Comparison of ENCODE assay signal across 9 cellular contexts in the genomic region with DNA sequence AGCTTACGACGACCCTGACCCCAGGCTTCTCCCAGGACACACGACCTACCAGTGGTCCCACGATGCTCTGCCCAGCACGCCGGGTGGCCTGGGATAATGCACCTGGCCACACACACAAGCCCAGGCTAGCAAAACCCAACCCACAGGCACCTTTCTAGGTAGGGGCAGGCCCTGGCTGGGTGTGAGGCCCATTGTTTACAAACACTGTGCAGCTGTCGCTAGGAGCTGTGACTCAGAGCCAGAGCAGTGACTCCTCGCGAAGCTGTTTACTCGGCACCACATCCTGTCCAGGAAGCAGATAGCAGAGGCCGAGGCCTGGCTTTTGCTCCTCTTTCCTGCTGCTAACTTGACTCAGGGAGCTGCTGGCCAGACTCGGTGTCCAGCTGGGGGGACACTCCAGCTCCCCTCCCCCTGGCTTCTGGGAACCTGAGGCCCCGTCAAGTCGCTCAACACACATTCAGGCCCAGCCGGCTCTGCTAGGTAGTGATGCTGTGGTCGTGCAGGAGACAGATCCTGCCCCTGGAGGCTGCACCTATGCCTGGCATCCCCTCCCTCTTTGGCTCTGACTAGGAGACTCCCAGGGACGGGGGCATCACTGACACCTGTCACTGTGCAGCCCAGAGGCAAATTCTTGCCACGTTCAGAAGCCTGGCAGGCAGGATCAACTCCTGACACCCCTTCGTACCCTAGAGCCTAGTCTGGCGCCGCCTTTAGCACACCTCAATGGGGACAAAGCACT. TPM values are rescaled to one million over a fixed set of nuclear protein-coding genes. Genes with fewer than 3 reads are reported as not detected.
A peak's percentile ranks its signal among the peaks of the same experiment; 100 is the strongest.
DNase-seq lines count a peak whose midpoint lies in the region; ATAC-seq, FAIRE-seq and TF ChIP-seq lines count a peak whose summit lies in the region.
"Had no signal": no experiment of that assay in that cellular context is flagged by ENCODE, and none has a peak within 500 bp of the region (broad histone marks: within the 10 kb centered on the region; RNA-seq: fewer than 3 reads in every experiment).

No MANE protein-coding gene starts in this region.

- no peak overlapping the region for H3K4me3 ChIP-seq in Caco-2 (ENCODE audit: low read depth, low read length)
- H3K4me3 ChIP-seq in osteoblast (ENCODE audit: insufficient read depth, low read length) = no peak overlapping the region
- no peak overlapping the region for H3K4me3 ChIP-seq in thymus (ENCODE audit: low read length)

- H3K4me3 Mint-ChIP-seq in Caco-2 (ENCODE audit: unreplicated experiment) = no peak overlapping the region

- no peak for FAIRE-seq in HTR-8/SVneo (lab: Jason Lieb, UNC)
- FAIRE-seq: endometrium had no signal

- peaks cover 60% of the 10 kb centered on the region for H4K20me1 ChIP-seq in osteoblast (ENCODE audit: insufficient read depth, low read length)

- peaks cover 5% of the 10 kb centered on the region for H3K36me3 Mint-ChIP-seq in Caco-2 (ENCODE audit: insufficient read depth, unreplicated experiment)

- H3K4me2 ChIP-seq in osteoblast (ENCODE audit: insufficient read depth, low read length) = peak overlapping the region; percentile 34

- H3K79me2 ChIP-seq in osteoblast (ENCODE audit: insufficient read depth, low read length) = peaks cover 2% of the 10 kb centered on the region

- CTCF ChIA-PET in Caco-2 (lab: Charles Lee) (interaction anchor here (1.1 to 1.5 kb wide), 2 partner anchors 11 to 13 kb away, joined by 3 to 14 read pairs; no protein-coding TSS in a partner anchor), RWPE1 (lab: Yijun Ruan, JAX) (interaction anchor here (0.5 to 2.6 kb wide), 8 partner anchors 10 to 32 kb away, joined by 3 to 23 read pairs (median 4); no protein-coding TSS in a partner anchor)

- H3K9me3 ChIP-seq in Caco-2 = no peaks in the 10 kb centered on the region
- H3K9me3 ChIP-seq in osteoblast (ENCODE audit: low read depth, low read length) = no peaks in the 10 kb centered on the region
- no peaks in the 10 kb centered on the region for H3K9me3 ChIP-seq in thymus (ENCODE audit: control insufficient read depth)

- no peaks in the 10 kb centered on the region for H3K27me3 ChIP-seq in Caco-2 (replicated peaks; ENCODE audit: control insufficient read depth, insufficient read depth, low read length)
- H3K27me3 ChIP-seq in osteoblast (ENCODE audit: insufficient read depth, low read length) = peaks cover 8% of the 10 kb centered on the region
- H3K27me3 ChIP-seq in thymus (ENCODE audit: control insufficient read depth, insufficient read depth) = no peaks in the 10 kb centered on the region

- H3K9me3 Mint-ChIP-seq in Caco-2 (ENCODE audit: unreplicated experiment) = no peaks in the 10 kb centered on the region

- no TSS peak for BruUV-seq in Caco-2 (replicated peaks; lab: Mats Ljungman, UMichigan)

- DNase-seq in Caco-2 (peak; percentile 77 to 81), HTR-8/SVneo (ENCODE audit: insufficient read length, low spot score) (peak; percentile 94), RWPE1 (ENCODE audit: low spot score) (peak; percentile 99), foreskin melanocyte (peak; percentile 91), osteoblast (ENCODE audit: insufficient read length, low spot score, missing footprints) (peak; percentile 100)
- peak; percentile 83 for DNase-seq in activated gamma-delta T cell treated with anti-CD3 and anti-CD28 coated beads, Interleukin-2, amount 50 U/mL, for 16 hours (ENCODE audit: low read depth)

- no peaks in the 10 kb centered on the region for H3K27me3 Mint-ChIP-seq in Caco-2 (ENCODE audit: insufficient read depth, unreplicated experiment)

- peak; percentile 77 for ATAC-seq in GM21381 (IDR thresholded peaks at IDR 0.05; ENCODE audit: unreplicated experiment)

- H3K27ac ChIP-seq in RWPE1 = peak overlapping the region; percentile 95
- peak overlapping the region; percentile 80 for H3K27ac ChIP-seq in osteoblast (ENCODE audit: low read depth, low read length)
- H3K27ac ChIP-seq in thymus (ENCODE audit: low read depth) = peak overlapping the region; percentile 91

- H2AFZ ChIP-seq in osteoblast (ENCODE audit: low read length) = no peak overlapping the region

- intact Hi-C loops in Caco-2 (cut with micrococcal nuclease; ENCODE audit: unreplicated experiment) = no loop called here

- peak overlapping the region; percentile 92 for H3K27ac Mint-ChIP-seq in Caco-2 (ENCODE audit: unreplicated experiment)

- H3K4me1 Mint-ChIP-seq in Caco-2 (ENCODE audit: low read depth, unreplicated experiment) = peaks cover 7% of the 10 kb centered on the region

- no peak for TF ChIP-seq CTCF in Caco-2 (IDR thresholded peaks at IDR 0.05; ENCODE audit: insufficient read depth in 1 of 2, low read depth in 1 of 2, low read length in 1 of 2, severe bottlenecking in 1 of 2, unreplicated experiment in 1 of 2)
- no peak for TF ChIP-seq CTCF in RWPE1 (conservative IDR thresholded peaks at IDR 0.05; ENCODE audit: low read depth)
- no peak for TF ChIP-seq CTCF in osteoblast (IDR thresholded peaks at IDR 0.05; ENCODE audit: extremely low read depth, low read depth, low read length)

- POLR2A ChIA-PET in Caco-2 (lab: Charles Lee) = interaction anchor here (0.5 to 1.1 kb wide), 3 partner anchors 15 to 107 kb away, joined by 3 to 5 read pairs (median 5); a partner anchor contains a TSS
- POLR2A ChIA-PET in RWPE1 (lab: Yijun Ruan, JAX; ENCODE audit: low non-redundant PET) = interaction anchor here (1.0 kb wide), 1 partner anchor 14 kb away, joined by 3 read pairs; no protein-coding TSS in a partner anchor

- H3K36me3 ChIP-seq in Caco-2 (ENCODE audit: control insufficient read depth, insufficient read depth, low read length) (no peaks in the 10 kb centered on the region; the same call in 1 of the 2 replicates), osteoblast (ENCODE audit: insufficient read depth, low read length) (no peaks in the 10 kb centered on the region), thymus (ENCODE audit: control insufficient read depth, insufficient read depth) (no peaks in the 10 kb centered on the region)

- H3K4me1 ChIP-seq in Caco-2 (peaks cover 12% of the 10 kb centered on the region; the same call in 1 of the 2 replicates), osteoblast (ENCODE audit: insufficient read depth, low read length) (peaks cover 44% of the 10 kb centered on the region), thymus (ENCODE audit: control insufficient read depth, insufficient read depth, low read length) (peaks cover 16% of the 10 kb centered on the region)

- 65% methylated on average over 21 of the region's 21 CpGs for WGBS in thymus

RNA-seq across cellular contexts. Expression of a gene that starts 12.8 kb away (rescaled TPM):
- total RNA-seq in Caco-2 (2022) (18.7 and 19.7 TPM in 2 replicates), osteoblast (11.2 and 12.7 TPM in 2 replicates)
- polyA plus RNA-seq in thymus = 42.1 TPM

RNA-seq across cellular contexts. Expression of a gene that starts 29.9 kb away (rescaled TPM):
- total RNA-seq in Caco-2 (2022) (0.14 and 0.16 TPM in 2 replicates), osteoblast (3.3 and 3.8 TPM in 2 replicates)
- 5.3 TPM for polyA plus RNA-seq in thymus
